10 cellular contexts compared by ENCODE assay signal in the genomic region with DNA sequence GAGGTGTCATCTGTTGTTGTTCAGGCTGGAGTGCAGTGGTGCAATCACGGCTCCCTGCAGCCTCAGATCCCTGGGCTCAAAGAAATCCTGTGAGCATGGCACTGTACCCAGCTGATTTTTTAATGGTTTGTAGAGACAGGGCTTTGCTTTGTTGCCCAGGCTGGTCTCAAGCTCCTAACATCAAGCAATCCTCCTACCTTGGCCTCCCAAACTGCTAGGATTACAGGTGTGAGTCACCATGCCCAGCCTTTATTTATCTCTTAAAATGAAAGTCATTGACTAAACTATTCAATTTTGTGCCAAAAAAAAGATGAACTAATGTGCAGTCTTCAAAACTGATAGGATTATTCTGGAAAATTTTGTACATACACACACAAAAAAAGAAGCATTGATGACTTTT. TPM values are rescaled to one million over a fixed set of nuclear protein-coding genes. Genes with fewer than 3 reads are reported as not detected.
"Had no signal": no experiment of that assay in that cellular context is flagged by ENCODE, and none has a peak within 500 bp of the region (broad histone marks: within the 10 kb centered on the region; RNA-seq: fewer than 3 reads in every experiment).

No MANE protein-coding gene starts in this region.

- FAIRE-seq: HepG2 had no signal

- H3K4me3 Mint-ChIP-seq: HFFc6, IgD-negative memory B cell had no signal

- H3K27ac ChIP-seq: GM23248, HL-60 had no signal

- H3K36me3 ChIP-seq: HAP-1 had no signal

- H3K27ac Mint-ChIP-seq: HFFc6 had no signal

- H3K4me1 Mint-ChIP-seq: IgD-negative memory B cell had no signal

- DNase-seq: GM23248, GOT3, H7, HFFc6 had no signal

- H3K36me3 Mint-ChIP-seq: IgD-negative memory B cell had no signal

- H3K4me3 ChIP-seq: GM23248, HAP-1 had no signal

RNA-seq across cellular contexts. Expression of a gene that starts 38.8 kb away (rescaled TPM):
- total RNA-seq: GM23248, H4, HFFc6, HT1080 had no signal
